8 cellular contexts compared by ENCODE assay signal in the genomic region with DNA sequence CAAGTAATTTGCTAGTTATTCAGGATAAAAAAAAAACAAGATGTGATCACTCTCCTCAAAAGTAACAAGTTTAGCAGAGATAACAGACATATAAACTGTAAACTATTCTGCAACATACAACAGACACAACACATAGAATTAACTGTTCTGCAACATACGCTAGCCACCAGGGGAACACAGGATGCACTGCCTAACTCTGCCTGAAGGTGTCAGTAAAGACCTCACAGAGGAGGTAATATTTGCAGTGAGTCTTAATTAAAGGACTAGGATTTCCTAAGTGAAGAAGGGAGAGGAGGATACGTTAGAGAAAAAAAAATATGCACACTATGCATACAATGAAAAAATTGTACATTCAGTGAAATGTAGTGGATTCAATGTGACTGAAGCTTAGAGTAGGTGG.
DNase-seq lines count a peak whose midpoint lies in the region; ATAC-seq and TF ChIP-seq lines count a peak whose summit lies in the region.
"Not testable (repeated sequence)": the region's sequence is repeated elsewhere in the genome, so short reads cannot be mapped to it uniquely, and the experiment has no call there.

No MANE protein-coding gene starts in this region.

- not testable (repeated sequence) for H3K9me3 ChIP-seq in T-helper 17 cell (ENCODE audit: control insufficient read depth, low read length, poor library complexity, severe bottlenecking)

- not testable (repeated sequence) for H3K36me3 Mint-ChIP-seq in T-helper 17 cell (ENCODE audit: low read depth); activated T-helper 1 cell treated with anti-CD3 and anti-CD28 coated beads, Interleukin-12 subunit alpha, Interleukin-12 subunit beta, Interleukin-2, Interleukin-4 antibody, amounts not matched to agents 30 ng/mL and 10 ng/mL and 1 ng/mL, durations not matched to agents 14 hours and 24 hours and 36 hours (ENCODE audit: low read depth)
- H3K36me3 Mint-ChIP-seq in naive thymus-derived CD8-positive, alpha-beta T cell, result peaks cover 0 to 16% (median 0%) of the 10 kb centered on the region in 3 donors

- not testable (repeated sequence) for H3K27me3 Mint-ChIP-seq in T-helper 17 cell; activated T-helper 1 cell treated with anti-CD3 and anti-CD28 coated beads, Interleukin-12 subunit alpha, Interleukin-12 subunit beta, Interleukin-2, Interleukin-4 antibody, amounts not matched to agents 30 ng/mL and 10 ng/mL and 1 ng/mL, durations not matched to agents 14 hours and 24 hours and 36 hours (ENCODE audit: insufficient read depth); naive thymus-derived CD8-positive, alpha-beta T cell

- H3K4me1 Mint-ChIP-seq in T-helper 17 cell; activated T-helper 1 cell treated with anti-CD3 and anti-CD28 coated beads, Interleukin-12 subunit alpha, Interleukin-12 subunit beta, Interleukin-2, Interleukin-4 antibody, amounts not matched to agents 30 ng/mL and 10 ng/mL and 1 ng/mL, durations not matched to agents 14 hours and 24 hours and 36 hours (ENCODE audit: low read depth); naive thymus-derived CD8-positive, alpha-beta T cell: not testable (repeated sequence)

- not testable (repeated sequence) for DNase-seq in AG09319 (ENCODE audit: extremely low read depth, low read depth); epithelial cell of proximal tubule (ENCODE audit: low read depth)
- peak; percentile 47 to 91 (median 60) for DNase-seq in T-helper 17 cell
- peak; percentile 72 for DNase-seq in activated T-helper 1 cell treated with anti-CD3 and anti-CD28 coated beads, Interleukin-12 subunit alpha, Interleukin-12 subunit beta, Interleukin-2, Interleukin-4 antibody, amounts not matched to agents 30 ng/mL and 10 ng/mL and 1 ng/mL, durations not matched to agents 14 hours and 24 hours and 36 hours (ENCODE audit: low spot score)
- DNase-seq in naive thymus-derived CD8-positive, alpha-beta T cell, result peak; percentile 54 to 94 (median 79)
- peak; percentile 64 for DNase-seq in stimulated activated CD8-positive, alpha-beta memory T cell treated with anti-CD3 and anti-CD28 coated beads, Interleukin-12 subunit alpha, Interleukin-12 subunit beta, amount 100 ng/mL, for 1 hour (ENCODE audit: low read depth)

- H3K27ac Mint-ChIP-seq in T-helper 17 cell; activated T-helper 1 cell treated with anti-CD3 and anti-CD28 coated beads, Interleukin-12 subunit alpha, Interleukin-12 subunit beta, Interleukin-2, Interleukin-4 antibody, amounts not matched to agents 30 ng/mL and 10 ng/mL and 1 ng/mL, durations not matched to agents 14 hours and 24 hours and 36 hours; naive thymus-derived CD8-positive, alpha-beta T cell: not testable (repeated sequence)

- not testable (repeated sequence) for H3K9me3 Mint-ChIP-seq in activated T-helper 1 cell treated with anti-CD3 and anti-CD28 coated beads, Interleukin-12 subunit alpha, Interleukin-12 subunit beta, Interleukin-2, Interleukin-4 antibody, amounts not matched to agents 30 ng/mL and 10 ng/mL and 1 ng/mL, durations not matched to agents 14 hours and 24 hours and 36 hours; naive thymus-derived CD8-positive, alpha-beta T cell

- H3K4me3 ChIP-seq in epithelial cell of proximal tubule (ENCODE audit: low read depth, low read length), result not testable (repeated sequence)

- ATAC-seq in GM19372 (IDR thresholded peaks at IDR 0.05; ENCODE audit: low read depth, unreplicated experiment), result peak; percentile 74
- ATAC-seq in HG03064 (IDR thresholded peaks at IDR 0.05; ENCODE audit: low read depth, unreplicated experiment), result peak; percentile 88
- peak; percentile 100 for ATAC-seq in T-helper 17 cell
- peak; percentile 99 for ATAC-seq in naive thymus-derived CD8-positive, alpha-beta T cell

- POLR2A ChIA-PET in naive thymus-derived CD8-positive, alpha-beta T cell (lab: Charles Lee), result not testable (repeated sequence)

- H3K4me3 Mint-ChIP-seq in T-helper 17 cell; activated T-helper 1 cell treated with anti-CD3 and anti-CD28 coated beads, Interleukin-12 subunit alpha, Interleukin-12 subunit beta, Interleukin-2, Interleukin-4 antibody, amounts not matched to agents 30 ng/mL and 10 ng/mL and 1 ng/mL, durations not matched to agents 14 hours and 24 hours and 36 hours; naive thymus-derived CD8-positive, alpha-beta T cell: not testable (repeated sequence)

- intact Hi-C loops in activated T-helper 1 cell treated with anti-CD3 and anti-CD28 coated beads, Interleukin-12 subunit alpha, Interleukin-12 subunit beta, Interleukin-2, Interleukin-4 antibody, amounts not matched to agents 30 ng/mL and 10 ng/mL and 1 ng/mL, durations not matched to agents 14 hours and 24 hours and 36 hours (cut with micrococcal nuclease), result not testable (repeated sequence)

- TF ChIP-seq CTCF in AG09319 (IDR thresholded peaks at IDR 0.05; ENCODE audit: low read depth, low read length) (peak; percentile 26), epithelial cell of proximal tubule (conservative IDR thresholded peaks at IDR 0.05; ENCODE audit: low read depth, low read length) (peak; percentile 40)
